1 cellular context compared by ENCODE assay signal in genomic region chr11:69350596-69350995, GRCh38.
TF ChIP-seq lines count a peak whose summit lies in the region.

No MANE protein-coding gene starts in this region.

TF ChIP-seq in SK-N-SH, 30 proteins besides CTCF, POLR2A, EP300 and RAD21 (continued from another document):
- TF ChIP-seq REST (IDR thresholded peaks at IDR 0.05; ENCODE audit: low read depth, low read length), result no peak
- no peak for TF ChIP-seq CHD2 (IDR thresholded peaks at IDR 0.05; ENCODE audit: low read length, partially characterized antibody)
- TF ChIP-seq RXRA (IDR thresholded peaks at IDR 0.05; ENCODE audit: borderline replicate concordance, low read depth), result no peak
- TF ChIP-seq NRF1 (IDR thresholded peaks at IDR 0.05; ENCODE audit: low read depth, low read length), result no peak
- TF ChIP-seq NFIC (IDR thresholded peaks at IDR 0.05; ENCODE audit: borderline replicate concordance), result no peak
- no peak for TF ChIP-seq TCF12 (IDR thresholded peaks at IDR 0.05)
